Comparison of ENCODE assay signal across 8 cellular contexts in the genomic region with DNA sequence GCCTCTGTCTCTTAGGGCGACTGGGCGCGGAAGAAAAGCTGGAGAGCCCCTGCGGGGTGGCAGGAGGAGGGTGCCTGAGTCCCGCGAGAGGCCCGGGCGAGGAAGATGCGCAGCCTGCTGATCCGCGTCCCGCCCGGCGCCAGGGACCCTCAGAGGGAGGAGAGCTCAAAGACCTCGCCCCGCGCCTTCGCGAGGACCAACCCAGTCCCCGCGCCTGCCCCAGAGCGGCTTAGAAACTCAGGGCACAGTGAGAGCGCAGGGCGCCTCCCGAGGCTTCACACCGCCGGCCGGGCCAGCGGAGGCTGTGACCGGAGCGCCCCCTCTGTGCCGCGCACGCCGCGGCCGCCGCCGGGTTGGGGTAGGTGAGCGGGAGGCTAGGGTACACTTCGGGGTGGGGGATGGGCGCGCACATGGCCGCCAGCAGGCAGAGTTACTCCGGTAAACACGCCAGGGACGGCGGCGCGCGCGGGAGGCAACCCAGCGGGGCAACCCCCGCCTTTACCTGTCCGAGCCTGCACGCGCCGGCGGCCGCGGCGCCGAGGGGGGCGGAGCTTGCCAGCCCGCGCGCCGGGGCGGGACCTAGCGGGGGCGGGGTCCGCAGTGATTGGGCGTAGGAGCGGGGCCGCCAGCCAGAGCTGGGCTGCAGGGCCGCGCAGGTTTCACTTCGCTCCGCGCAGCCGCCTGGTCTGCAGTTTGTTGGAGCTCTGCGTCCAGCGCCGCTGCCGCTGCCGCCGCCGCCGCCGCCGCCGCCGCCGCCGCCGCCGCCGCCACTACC. TPM values are rescaled to one million over a fixed set of nuclear protein-coding genes. Genes with fewer than 3 reads are reported as not detected.
DNase-seq lines count a peak whose midpoint lies in the region; ATAC-seq and TF ChIP-seq lines count a peak whose summit lies in the region.

A gene with protein sequence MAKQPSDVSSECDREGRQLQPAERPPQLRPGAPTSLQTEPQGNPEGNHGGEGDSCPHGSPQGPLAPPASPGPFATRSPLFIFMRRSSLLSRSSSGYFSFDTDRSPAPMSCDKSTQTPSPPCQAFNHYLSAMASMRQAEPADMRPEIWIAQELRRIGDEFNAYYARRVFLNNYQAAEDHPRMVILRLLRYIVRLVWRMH (plus strand): TSS at position 662 of the 775 bp plus-strand sequence. CDS start 2,832 bp downstream, outside the sequence.

- ATAC-seq in HG03439 (IDR thresholded peaks at IDR 0.05; ENCODE audit: unreplicated experiment): peak; percentile 60

- H3K9me3 ChIP-seq in BE2C: no peaks in the 10 kb centered on the region

- DNase-seq in BE2C (peak; percentile 88), GM19238 (ENCODE audit: insufficient read length, low spot score) (peak; percentile 73), NCI-H510A (lab: John Stamatoyannopoulos, UW) (peak; percentile 91), choroid plexus epithelial cell (ENCODE audit: low read depth) (peak; percentile 94), left kidney (ENCODE audit: low read depth, low spot score) (peak; percentile 97)
- DNase-seq in activated CD4-positive, alpha-beta T cell treated with anti-CD3 and anti-CD28 coated beads for 24 hours (ENCODE audit: low read depth in 2 of 2): peak; percentile 82 to 85
- peak; percentile 89 for DNase-seq in stimulated activated CD4-positive, alpha-beta T cell treated with anti-CD3 and anti-CD28 coated beads, Interleukin-1b, Interleukin-23, amount 100 ng/mL, for 48 hours

- peaks cover 12% of the 10 kb centered on the region for H3K36me3 ChIP-seq in BE2C

- no peaks in the 10 kb centered on the region for H3K4me1 ChIP-seq in BE2C

- H3K27me3 ChIP-seq in BE2C: no peaks in the 10 kb centered on the region

- TF ChIP-seq CTCF in BE2C (IDR thresholded peaks at IDR 0.05; ENCODE audit: low read depth, low read length) (peak; percentile 22), choroid plexus epithelial cell (conservative IDR thresholded peaks at IDR 0.05; ENCODE audit: low read depth, low read length) (no peak)

- H3K4me3 ChIP-seq in BE2C (ENCODE audit: low read depth, low read length) (peak within 1 kb of the TSS; percentile 80), choroid plexus epithelial cell (ENCODE audit: low read depth, low read length) (peak within 1 kb of the TSS; percentile 86)

RNA-seq across cellular contexts. Expression of the gene that starts here (rescaled TPM):
- 9.3 TPM for polyA plus RNA-seq in BE2C (2012; ENCODE audit: insufficient read depth, insufficient read length, low read depth)

Comparison
In these comparisons a context has a peak if more than half of its experiments do, and no peak if none do; other contexts are left out.
1. Peak in every context shown above with its lines: DNase-seq, ATAC-seq and H3K4me3 ChIP-seq.